Comparison of ENCODE assay signal across 30 cellular contexts in genomic region chr12:15982071-15982470, GRCh38.
A peak's percentile ranks its signal among the peaks of the same experiment; 100 is the strongest.
DNase-seq lines count a peak whose midpoint lies in the region; ATAC-seq, FAIRE-seq and TF ChIP-seq lines count a peak whose summit lies in the region.
"Had no signal": no experiment of that assay in that cellular context is flagged by ENCODE, and none has a peak within 500 bp of the region (broad histone marks: within the 10 kb centered on the region; RNA-seq: fewer than 3 reads in every experiment).

No MANE protein-coding gene starts in this region.

- H3K4me1 ChIP-seq in adipocyte (ENCODE audit: control insufficient read depth, insufficient read depth, low read length) (peaks cover 62% of the 10 kb centered on the region), spleen (peaks cover 0 to 18% (median 0%) of the 10 kb centered on the region in 6 donors), kidney (ENCODE audit: control insufficient read depth in 1 of 2, insufficient read depth in 1 of 2, low read depth in 1 of 2, low read length in 2 of 2) (peaks cover 17 to 23% of the 10 kb centered on the region in 2 donors)

- H3K9ac ChIP-seq in adipocyte (ENCODE audit: low read length) (peak overlapping the region; percentile 35), kidney (ENCODE audit: low read length in 2 of 2) (no peak overlapping the region)

- intact Hi-C loops in spleen (cut with DNase I; ENCODE audit: low total_unique reads) = no loop called here
- intact Hi-C loops in kidney (cut with DNase I) = no loop called here

- H3K4me1 Mint-ChIP-seq in type B pancreatic cell (ENCODE audit: unreplicated experiment) = no peaks in the 10 kb centered on the region
- H3K4me1 Mint-ChIP-seq: activated naive CD8-positive, alpha-beta T cell treated with anti-CD3 and anti-CD28 coated beads for 36 hours; stimulated activated effector memory CD8-positive, alpha-beta T cell treated with anti-CD3 and anti-CD28 coated beads, Interleukin-12 subunit alpha, Interleukin-12 subunit beta, amount 100 ng/mL, for 72 hours had no signal

- ATAC-seq in HG03095 (IDR thresholded peaks at IDR 0.05; ENCODE audit: unreplicated experiment) = no peak
- ATAC-seq: activated CD4-positive, CD25-positive, alpha-beta regulatory T cell treated with anti-CD3 and anti-CD28 coated beads, Interleukin-2, amount 50 U/mL, for 24 hours; CD8-positive, alpha-beta T cell; natural killer cell treated with Interleukin-12 subunit alpha and Interleukin-12 subunit beta and Interleukin-15 and Interleukin-18, amount 100 ng/mL, for 72 hours; stimulated activated effector memory CD8-positive, alpha-beta T cell treated with anti-CD3 and anti-CD28 coated beads, Interleukin-12 subunit alpha, Interleukin-12 subunit beta, amount 100 ng/mL, for 72 hours had no signal

- H3K9me3 Mint-ChIP-seq in type B pancreatic cell = peaks cover 4% of the 10 kb centered on the region
- H3K9me3 Mint-ChIP-seq: activated CD4-positive, alpha-beta memory T cell treated with anti-CD3 and anti-CD28 coated beads for 36 hours; CD8-positive, alpha-beta T cell; dendritic cell treated with granulocyte-macrophage colony-stimulating factor and Interleukin-4, amounts not matched to agents 40 ng/mL and 50 ng/mL, for 4 days; natural killer cell treated with Interleukin-12 subunit alpha and Interleukin-12 subunit beta and Interleukin-15 and Interleukin-18, amount 100 ng/mL, for 72 hours; stimulated activated effector memory CD8-positive, alpha-beta T cell treated with anti-CD3 and anti-CD28 coated beads, Interleukin-12 subunit alpha, Interleukin-12 subunit beta, amount 100 ng/mL, for 72 hours; T-helper 1 cell treated with Interleukin-12 subunit alpha and Interleukin-12 subunit beta and Interleukin-4 antibody, amounts not matched to agents 30 μg/mL and 1 μg/mL, for 36 hours had no signal

- FAIRE-seq in kidney (lab: Jason Lieb, UNC) = no peak
- FAIRE-seq: endometrium, TTC549, urothelium cell line had no signal

- H3K27ac Mint-ChIP-seq in type B pancreatic cell = no peak overlapping the region
- H3K27ac Mint-ChIP-seq: activated CD4-positive, alpha-beta memory T cell treated with anti-CD3 and anti-CD28 coated beads for 36 hours; activated naive CD8-positive, alpha-beta T cell treated with anti-CD3 and anti-CD28 coated beads for 36 hours; B cell; CD8-positive, alpha-beta T cell; dendritic cell treated with granulocyte-macrophage colony-stimulating factor and Interleukin-4, amounts not matched to agents 40 ng/mL and 50 ng/mL, for 4 days; IgD-negative memory B cell; natural killer cell treated with Interleukin-12 subunit alpha and Interleukin-12 subunit beta and Interleukin-15 and Interleukin-18, amount 100 ng/mL, for 72 hours; stimulated activated effector memory CD8-positive, alpha-beta T cell treated with anti-CD3 and anti-CD28 coated beads, Interleukin-12 subunit alpha, Interleukin-12 subunit beta, amount 100 ng/mL, for 72 hours; T-helper 1 cell treated with Interleukin-12 subunit alpha and Interleukin-12 subunit beta and Interleukin-4 antibody, amounts not matched to agents 30 μg/mL and 1 μg/mL, for 36 hours had no signal

- TF ChIP-seq POLR2A in spleen (IDR thresholded peaks at IDR 0.05) = no peak

- H3K4me3 ChIP-seq in adipocyte (ENCODE audit: low read length) = peak overlapping the region; percentile 39
- no peak overlapping the region for H3K4me3 ChIP-seq in spleen
- no peak overlapping the region for H3K4me3 ChIP-seq in kidney (ENCODE audit: low read length in 2 of 2)
- H3K4me3 ChIP-seq: esophagus squamous epithelium, lower lobe of right lung, ovary, suprapubic skin had no signal

- DNase-seq in NOMO-1 treated with DMSO at 0.1 percent for 48 hours (lab: John Stamatoyannopoulos, UW; ENCODE audit: unreplicated experiment) (peak; percentile 9), NOMO-1 (lab: John Stamatoyannopoulos, UW; ENCODE audit: unreplicated experiment in 2 of 2) (no peak), adipocyte (ENCODE audit: low read depth) (no peak), foreskin melanocyte (peak; percentile 23), spleen (no peak), type B pancreatic cell (ENCODE audit: extremely low spot score, unreplicated experiment) (no peak), kidney (no peak)
- DNase-seq: 8988T; activated CD4-positive, alpha-beta memory T cell treated with anti-CD3 and anti-CD28 coated beads for 36 hours; activated CD8-positive, alpha-beta memory T cell treated with anti-CD3 and anti-CD28 coated beads, Interleukin-2, amount 50 U/mL, for 48 hours; activated naive CD8-positive, alpha-beta T cell treated with anti-CD3 and anti-CD28 coated beads for 36 hours; CD8-positive, alpha-beta T cell; central memory CD4-positive, alpha-beta T cell; esophagus squamous epithelium; lower lobe of right lung; NCI-H748 treated with DMSO at 0.1 percent for 48 hours; stimulated activated CD4-positive, alpha-beta T cell treated with anti-CD3 and anti-CD28 coated beads, Interleukin-4, amount 100 ng/mL, for 24 hours had no signal

- H3K36me3 ChIP-seq in adipocyte (ENCODE audit: control insufficient read depth, insufficient read depth, low read length, severe bottlenecking) (peaks cover 14% of the 10 kb centered on the region), spleen (peaks cover 0 to 47% (median 7%) of the 10 kb centered on the region in 6 donors), kidney (ENCODE audit: control insufficient read depth in 1 of 2, insufficient read depth in 2 of 2, low read length in 2 of 2) (peaks cover 3 to 4% of the 10 kb centered on the region in 2 donors)
- H3K36me3 ChIP-seq: ovary had no signal

- 64 to 77% (median 74%) methylated on average over 5 of the region's 5 CpGs for WGBS in spleen, 5 donors

- TF ChIP-seq CTCF in spleen (IDR thresholded peaks at IDR 0.05 in 8 of 11, conservative IDR thresholded peaks at IDR 0.05 in 3 of 11) = no peak
- no peak for TF ChIP-seq CTCF in type B pancreatic cell (conservative IDR thresholded peaks at IDR 0.05)
- no peak for TF ChIP-seq CTCF in kidney (IDR thresholded peaks at IDR 0.05; ENCODE audit: borderline replicate concordance, extremely low read depth, insufficient read depth)

- H3K9me3 ChIP-seq in adipocyte (ENCODE audit: control insufficient read depth, low read length) (no peaks in the 10 kb centered on the region), spleen (peaks cover 0 to 6% (median 0%) of the 10 kb centered on the region in 8 donors), kidney (ENCODE audit: control insufficient read depth in 1 of 2, low read length in 2 of 2) (no peaks in the 10 kb centered on the region)
- H3K9me3 ChIP-seq: esophagus squamous epithelium, lower lobe of right lung, ovary, suprapubic skin had no signal

- no peaks in the 10 kb centered on the region for H3K27me3 Mint-ChIP-seq in type B pancreatic cell
- H3K27me3 Mint-ChIP-seq: activated CD4-positive, alpha-beta memory T cell treated with anti-CD3 and anti-CD28 coated beads for 36 hours; activated naive CD8-positive, alpha-beta T cell treated with anti-CD3 and anti-CD28 coated beads for 36 hours; B cell; dendritic cell treated with granulocyte-macrophage colony-stimulating factor and Interleukin-4, amounts not matched to agents 40 ng/mL and 50 ng/mL, for 4 days; IgD-negative memory B cell; natural killer cell treated with Interleukin-12 subunit alpha and Interleukin-12 subunit beta and Interleukin-15 and Interleukin-18, amount 100 ng/mL, for 72 hours had no signal

- H3K36me3 Mint-ChIP-seq in type B pancreatic cell = peaks cover 55% of the 10 kb centered on the region
- H3K36me3 Mint-ChIP-seq: natural killer cell treated with Interleukin-12 subunit alpha and Interleukin-12 subunit beta and Interleukin-15 and Interleukin-18, amount 100 ng/mL, for 72 hours had no signal

- H3K27me3 ChIP-seq in adipocyte (replicated peaks; ENCODE audit: control insufficient read depth, insufficient read depth, low read length) (no peaks in the 10 kb centered on the region), spleen (replicated peaks in 1 of 7) (no peaks in the 10 kb centered on the region)
- H3K27me3 ChIP-seq: esophagus squamous epithelium, ovary, suprapubic skin had no signal

- H3K4me3 Mint-ChIP-seq in type B pancreatic cell = no peak overlapping the region
- H3K4me3 Mint-ChIP-seq: activated CD4-positive, alpha-beta memory T cell treated with anti-CD3 and anti-CD28 coated beads for 36 hours; activated naive CD8-positive, alpha-beta T cell treated with anti-CD3 and anti-CD28 coated beads for 36 hours; B cell; CD8-positive, alpha-beta T cell; dendritic cell treated with granulocyte-macrophage colony-stimulating factor and Interleukin-4, amounts not matched to agents 40 ng/mL and 50 ng/mL, for 4 days; IgD-negative memory B cell; natural killer cell treated with Interleukin-12 subunit alpha and Interleukin-12 subunit beta and Interleukin-15 and Interleukin-18, amount 100 ng/mL, for 72 hours; stimulated activated effector memory CD8-positive, alpha-beta T cell treated with anti-CD3 and anti-CD28 coated beads, Interleukin-12 subunit alpha, Interleukin-12 subunit beta, amount 100 ng/mL, for 72 hours; T-helper 1 cell treated with Interleukin-12 subunit alpha and Interleukin-12 subunit beta and Interleukin-4 antibody, amounts not matched to agents 30 μg/mL and 1 μg/mL, for 36 hours had no signal

- H3K27ac ChIP-seq in spleen (no peak overlapping the region), kidney (ENCODE audit: low read depth in 2 of 2, low read length in 2 of 2) (no peak overlapping the region)
- H3K27ac ChIP-seq: esophagus squamous epithelium, lower lobe of right lung, ovary, suprapubic skin had no signal

Comparison
In these comparisons a context has a peak if more than half of its experiments do, and no peak if none do; other contexts are left out.
1. DNase-seq: peak in NOMO-1 treated with DMSO at 0.1 percent for 48 hours (single experiment) and foreskin melanocyte (single experiment); none in NOMO-1 (0 of 2), adipocyte (single experiment), spleen (single experiment), type B pancreatic cell (single experiment) and kidney (single experiment).